In genomic region chr5:52725065-52725746, GRCh38 we compare ENCODE assay signal across 8 cellular contexts.
DNase-seq lines count a peak whose midpoint lies in the region; ATAC-seq and TF ChIP-seq lines count a peak whose summit lies in the region.

No MANE protein-coding gene starts in this region.

- H3K4me3 ChIP-seq in HL-60 (replicated peaks; ENCODE audit: insufficient read depth, low read length): no peak overlapping the region

- H3K27me3 Mint-ChIP-seq in activated CD4-positive, alpha-beta T cell treated with anti-CD3 and anti-CD28 coated beads, Interleukin-2, amount 10 ng/mL, durations not matched to agents 24 days and 14 days: no peaks in the 10 kb centered on the region
- no peaks in the 10 kb centered on the region for H3K27me3 Mint-ChIP-seq in stimulated activated naive CD8-positive, alpha-beta T cell treated with anti-CD3 and anti-CD28 coated beads, Interleukin-15, Interleukin-2, amounts not matched to agents 100 ng/mL and 50 ng/mL, for 24 hours

- ATAC-seq in GM19351 (IDR thresholded peaks at IDR 0.05; ENCODE audit: unreplicated experiment): peak; percentile 95

- H3K27ac ChIP-seq in HL-60 (replicated peaks): peak overlapping the region; percentile 50

- intact Hi-C loops in activated CD4-positive, alpha-beta T cell treated with anti-CD3 and anti-CD28 coated beads, Interleukin-2, amount 10 ng/mL, durations not matched to agents 24 days and 14 days (cut with micrococcal nuclease): loop anchor here (1.0 to 5.0 kb wide), 5 partner anchors 16 to 307 kb away; no protein-coding TSS in a partner anchor
- intact Hi-C loops in head of caudate nucleus (cut with DNase I): no loop called here

- H3K36me3 Mint-ChIP-seq in activated CD4-positive, alpha-beta T cell treated with anti-CD3 and anti-CD28 coated beads, Interleukin-2, amount 10 ng/mL, durations not matched to agents 24 days and 14 days (ENCODE audit: low read depth): peaks cover 18% of the 10 kb centered on the region
- H3K36me3 Mint-ChIP-seq in stimulated activated naive CD8-positive, alpha-beta T cell treated with anti-CD3 and anti-CD28 coated beads, Interleukin-15, Interleukin-2, amounts not matched to agents 100 ng/mL and 50 ng/mL, for 24 hours (ENCODE audit: low read depth): no peaks in the 10 kb centered on the region

- peak overlapping the region; percentile 90 for H3K27ac Mint-ChIP-seq in activated CD4-positive, alpha-beta T cell treated with anti-CD3 and anti-CD28 coated beads, Interleukin-2, amount 10 ng/mL, durations not matched to agents 24 days and 14 days
- peak overlapping the region; percentile 17 for H3K27ac Mint-ChIP-seq in stimulated activated naive CD8-positive, alpha-beta T cell treated with anti-CD3 and anti-CD28 coated beads, Interleukin-15, Interleukin-2, amounts not matched to agents 100 ng/mL and 50 ng/mL, for 24 hours

- peaks cover 50% of the 10 kb centered on the region for H3K4me1 Mint-ChIP-seq in activated CD4-positive, alpha-beta T cell treated with anti-CD3 and anti-CD28 coated beads, Interleukin-2, amount 10 ng/mL, durations not matched to agents 24 days and 14 days
- H3K4me1 Mint-ChIP-seq in stimulated activated naive CD8-positive, alpha-beta T cell treated with anti-CD3 and anti-CD28 coated beads, Interleukin-15, Interleukin-2, amounts not matched to agents 100 ng/mL and 50 ng/mL, for 24 hours (ENCODE audit: low read depth): peaks cover 43% of the 10 kb centered on the region

- H3K9me3 Mint-ChIP-seq in activated CD4-positive, alpha-beta T cell treated with anti-CD3 and anti-CD28 coated beads, Interleukin-2, amount 10 ng/mL, durations not matched to agents 24 days and 14 days: peaks cover 20% of the 10 kb centered on the region
- peaks cover 9% of the 10 kb centered on the region for H3K9me3 Mint-ChIP-seq in stimulated activated naive CD8-positive, alpha-beta T cell treated with anti-CD3 and anti-CD28 coated beads, Interleukin-15, Interleukin-2, amounts not matched to agents 100 ng/mL and 50 ng/mL, for 24 hours

- H3K27me3 ChIP-seq in HL-60 (ENCODE audit: insufficient read depth, poor library complexity, severe bottlenecking): no peaks in the 10 kb centered on the region

- H3K4me3 Mint-ChIP-seq in activated CD4-positive, alpha-beta T cell treated with anti-CD3 and anti-CD28 coated beads, Interleukin-2, amount 10 ng/mL, durations not matched to agents 24 days and 14 days: peak overlapping the region; percentile 69
- H3K4me3 Mint-ChIP-seq in stimulated activated naive CD8-positive, alpha-beta T cell treated with anti-CD3 and anti-CD28 coated beads, Interleukin-15, Interleukin-2, amounts not matched to agents 100 ng/mL and 50 ng/mL, for 24 hours: peak overlapping the region; percentile 3

- peak; percentile 45 for DNase-seq in A172 (ENCODE audit: low spot score)
- DNase-seq in HL-60 (ENCODE audit: low read depth in 1 of 2, low spot score in 1 of 2): peak; percentile 14 to 65
- DNase-seq in activated CD4-positive, alpha-beta T cell treated with anti-CD3 and anti-CD28 coated beads, Interleukin-2, amount 10 ng/mL, durations not matched to agents 24 days and 14 days: peak; percentile 93
- DNase-seq in glomerular endothelial cell (ENCODE audit: extremely low read depth, low read depth, low spot score): peak; percentile 67
- no peak for DNase-seq in head of caudate nucleus
- DNase-seq in NCI-H1092 treated with DMSO at 0.1 percent for 48 hours (lab: John Stamatoyannopoulos, UW): no peak

- no peak for TF ChIP-seq CTCF in HL-60 (IDR thresholded peaks at IDR 0.05; ENCODE audit: insufficient read depth, low read length)

Comparison
In these comparisons a context has a peak if more than half of its experiments do, and no peak if none do; other contexts are left out.
1. DNase-seq: peak in A172 (single experiment), HL-60 (2 of 2), activated CD4-positive, alpha-beta T cell treated with anti-CD3 and anti-CD28 coated beads, Interleukin-2, amount 10 ng/mL, durations not matched to agents 24 days and 14 days (single experiment) and glomerular endothelial cell (single experiment); none in head of caudate nucleus (0 of 42) and NCI-H1092 treated with DMSO at 0.1 percent for 48 hours (single experiment).